In the genomic region with DNA sequence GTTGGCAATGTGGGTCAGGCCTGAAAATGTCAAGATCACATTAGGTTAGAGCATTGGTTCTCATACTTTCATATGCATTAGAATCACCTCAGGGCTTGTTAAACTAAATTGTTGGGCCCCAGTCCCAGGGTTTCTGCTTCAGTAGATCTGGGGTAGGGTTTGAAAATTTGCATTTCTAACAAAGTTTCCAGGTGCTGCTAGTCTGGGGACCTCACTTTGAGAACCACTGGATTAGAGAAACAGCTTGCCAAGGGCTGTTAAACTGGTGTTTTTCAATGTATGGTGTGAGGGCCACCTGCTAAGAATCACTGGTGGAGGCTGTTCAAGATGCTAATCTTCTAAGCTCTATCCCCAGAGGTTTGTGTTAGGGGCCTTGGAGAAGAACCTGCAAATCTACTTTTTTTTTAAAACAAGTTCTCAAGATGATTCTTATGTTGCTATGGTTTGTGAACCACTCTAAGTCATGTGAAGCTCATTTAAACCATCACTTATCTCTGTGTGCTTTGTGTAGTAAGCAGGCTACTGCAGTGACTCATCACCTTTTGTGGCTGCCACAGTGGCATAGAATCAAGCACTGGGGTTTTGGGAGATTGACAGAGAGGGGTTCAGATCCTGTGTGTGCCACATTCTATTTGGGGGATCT, we compare ENCODE assay signal across 8 cellular contexts.
DNase-seq lines count a peak whose midpoint lies in the region; ATAC-seq and TF ChIP-seq lines count a peak whose summit lies in the region.

No MANE protein-coding gene starts in this region.

- TF ChIP-seq POLR2A in GM15510 (IDR thresholded peaks at IDR 0.05; ENCODE audit: borderline replicate concordance, extremely low read depth, insufficient read length) = peak; percentile 29

- ATAC-seq in GM21528 (IDR thresholded peaks at IDR 0.05; ENCODE audit: low FRiP score, unreplicated experiment) (peak; percentile 91), HG03571 (IDR thresholded peaks at IDR 0.05; ENCODE audit: unreplicated experiment) (peak; percentile 90)

- DNase-seq in fibroblast of peridontal ligament (ENCODE audit: extremely low read depth) (peak; percentile 12), cerebellum (ENCODE audit: low spot score) (no peak), NCI-H2107 treated with DMSO at 0.1 percent for 48 hours (lab: John Stamatoyannopoulos, UW; ENCODE audit: unreplicated experiment) (no peak), glomerular visceral epithelial cell (ENCODE audit: extremely low spot score) (no peak)
- DNase-seq in stimulated activated CD4-positive, alpha-beta T cell treated with anti-CD3 and anti-CD28 coated beads, Interleukin-12 subunit alpha, Interleukin-12 subunit beta, amount 100 ng/mL, for 4 hours = no peak
